Comparison of ENCODE assay signal across 1 cellular context in the genomic region with DNA sequence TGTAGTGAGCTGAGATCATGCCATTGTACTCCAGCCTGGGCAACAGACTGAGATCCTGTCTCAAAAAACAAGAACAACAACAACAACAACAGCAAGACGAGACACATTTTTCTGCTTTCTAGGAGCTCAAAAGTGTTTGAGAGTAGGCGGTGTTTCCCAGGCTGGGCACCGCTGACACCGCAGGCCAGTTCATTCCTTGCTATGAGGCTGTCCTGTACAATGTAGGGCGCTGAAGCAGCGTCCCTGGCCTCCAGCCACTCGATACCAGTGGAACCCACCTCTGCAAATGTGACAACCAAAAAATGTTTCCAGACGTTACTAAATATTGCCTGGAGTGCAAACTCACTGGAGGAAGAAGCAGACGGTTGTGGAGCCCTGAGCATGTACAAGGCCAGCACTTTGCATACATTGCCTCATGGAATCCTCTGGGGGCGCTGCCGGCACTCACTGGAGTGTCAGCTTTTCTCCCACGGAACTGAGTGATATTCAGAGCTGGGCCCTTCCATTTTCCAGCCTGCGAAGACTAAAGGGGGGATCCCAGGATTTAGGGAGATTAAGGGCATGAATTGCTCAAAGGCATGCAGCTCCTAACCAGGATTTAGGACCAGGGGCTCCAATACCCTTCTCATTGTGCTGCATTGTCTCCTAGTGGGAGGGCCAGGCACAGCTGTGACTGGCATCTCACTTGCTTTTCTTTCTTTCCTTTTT.
TF ChIP-seq lines count a peak whose summit lies in the region.

No MANE protein-coding gene starts in this region.

TF ChIP-seq in HepG2, 621 proteins besides CTCF, POLR2A, EP300 and RAD21 (continued from another document):
- no peak for TF ChIP-seq KIAA2018 (CRISPR knock-in tag; IDR thresholded peaks at IDR 0.05; ENCODE audit: borderline replicate concordance)
- no peak for TF ChIP-seq KDM5A (IDR thresholded peaks at IDR 0.05; ENCODE audit: borderline replicate concordance, low read length)
